ENCODE assay signal across 8 cellular contexts in the genomic region with DNA sequence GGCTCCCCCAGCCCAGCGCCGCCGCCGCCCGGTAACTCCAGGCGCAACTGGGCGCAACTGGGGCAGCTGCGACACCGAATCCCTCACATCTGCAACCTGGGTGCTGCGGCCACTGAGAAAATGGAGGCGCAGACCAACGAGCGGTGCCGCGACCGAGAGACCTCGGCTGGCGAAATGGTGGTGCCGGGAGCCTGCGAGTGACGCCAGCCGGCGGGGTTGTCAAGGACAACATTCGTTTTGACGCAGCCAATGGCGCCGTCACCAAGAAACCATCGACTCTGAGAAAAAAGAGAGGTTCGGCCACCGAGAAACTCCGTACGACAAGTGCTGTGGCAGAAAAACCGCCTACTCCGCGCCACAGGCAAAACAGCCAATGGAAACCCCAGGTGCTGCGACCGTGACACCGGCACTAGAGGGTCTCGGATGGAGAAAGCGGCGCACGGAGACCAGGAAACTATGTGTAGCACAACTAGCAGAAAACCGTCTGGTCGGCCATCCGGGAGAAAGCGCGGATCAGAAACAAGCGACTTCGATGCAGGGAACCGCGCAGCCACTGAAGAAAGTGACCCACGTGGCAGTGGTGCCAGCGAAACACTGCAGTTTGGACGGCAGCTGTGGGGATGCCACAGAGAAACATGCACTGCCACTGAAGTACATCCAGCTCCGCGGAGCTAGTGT.
DNase-seq lines count a peak whose midpoint lies in the region; ATAC-seq and TF ChIP-seq lines count a peak whose summit lies in the region.

No MANE protein-coding gene starts in this region.

- TF ChIP-seq CTCF in HL-60 (IDR thresholded peaks at IDR 0.05; ENCODE audit: insufficient read depth, low read length), result no peak
- no peak for TF ChIP-seq CTCF in astrocyte of the cerebellum (IDR thresholded peaks at IDR 0.05; ENCODE audit: low read depth, low read length, missing control alignments)
- no peak for TF ChIP-seq CTCF in lower leg skin (IDR thresholded peaks at IDR 0.05)

- peak overlapping the region; percentile 44 to 87 (median 68); a peak in 21 of 22 replicates for H3K9ac ChIP-seq in BLaER1 treated with 17β-estradiol and CSF1 and Interleukin-3, amounts not matched to agents 10 nM and 100 nM

- H4K20me1 ChIP-seq in BLaER1 treated with 17β-estradiol and CSF1 and Interleukin-3, amounts not matched to agents 10 nM and 100 nM, result peaks cover 0 to 62% (median 51%) of the 10 kb centered on the region in 11 experiments; a peak in 19 of 22 replicates

- peak overlapping the region; percentile 87 to 100 (median 96) for H3K4me2 ChIP-seq in BLaER1 treated with 17β-estradiol and CSF1 and Interleukin-3, amounts not matched to agents 10 nM and 100 nM

- H3K27ac ChIP-seq in BLaER1 treated with 17β-estradiol and CSF1 and Interleukin-3, amounts not matched to agents 10 nM and 100 nM, result peak overlapping the region; percentile 44 to 86 (median 69); a peak in 21 of 22 replicates
- peak overlapping the region; percentile 63; the same call in 1 of the 2 replicates for H3K27ac ChIP-seq in HL-60 (replicated peaks)

- intact Hi-C loops in lower leg skin (cut with DNase I; ENCODE audit: low total_unique reads), result no loop called here

- H3K9me3 ChIP-seq in BLaER1 treated with 17β-estradiol and CSF1 and Interleukin-3, amounts not matched to agents 10 nM and 100 nM (replicated peaks in 1 of 11), result peaks cover 0 to 18% (median 10%) of the 10 kb centered on the region in 11 experiments; a peak in 11 of 22 replicates

- H3K27me3 ChIP-seq in BLaER1 treated with 17β-estradiol and CSF1 and Interleukin-3, amounts not matched to agents 10 nM and 100 nM, result peaks cover 38 to 84% (median 78%) of the 10 kb centered on the region in 11 experiments
- no peaks in the 10 kb centered on the region for H3K27me3 ChIP-seq in HL-60 (ENCODE audit: insufficient read depth, poor library complexity, severe bottlenecking)

- DNase-seq in HL-60 (ENCODE audit: low read depth in 1 of 2, low spot score in 1 of 2) (peak in 1 of 2 experiments; percentile 6), T-helper 22 cell (ENCODE audit: low read depth) (peak; percentile 70), astrocyte of the cerebellum (ENCODE audit: low read depth) (no peak), lower leg skin (ENCODE audit: low spot score in 2 of 2) (peak; percentile 24 to 90), H4 (ENCODE audit: low spot score) (no peak)
- DNase-seq in stimulated activated CD8-positive, alpha-beta memory T cell treated with anti-CD3 and anti-CD28 coated beads, Interleukin-4, amount 100 ng/mL, for 4 hours (ENCODE audit: low read depth in 2 of 2, low spot score in 1 of 2), result peak; percentile 38 to 41

- in situ Hi-C loops in astrocyte of the cerebellum (cut with HindIII; ENCODE audit: low sequenced_read_pairs), result no loop called here

- peak; percentile 44 for ATAC-seq in GM19397 (IDR thresholded peaks at IDR 0.05; ENCODE audit: unreplicated experiment)

- no peaks in the 10 kb centered on the region; a peak in 1 of 22 replicates for H3K36me3 ChIP-seq in BLaER1 treated with 17β-estradiol and CSF1 and Interleukin-3, amounts not matched to agents 10 nM and 100 nM

- H3K4me1 ChIP-seq in BLaER1 treated with 17β-estradiol and CSF1 and Interleukin-3, amounts not matched to agents 10 nM and 100 nM, result peaks cover 19 to 40% (median 34%) of the 10 kb centered on the region in 10 experiments

- H3K4me3 ChIP-seq in BLaER1 treated with 17β-estradiol and CSF1 and Interleukin-3, amounts not matched to agents 10 nM and 100 nM, result peak overlapping the region; percentile 52 to 79 (median 66)
- H3K4me3 ChIP-seq in HL-60 (replicated peaks; ENCODE audit: insufficient read depth, low read length) (peak overlapping the region; percentile 43), astrocyte of the cerebellum (ENCODE audit: low read depth, low read length) (peak overlapping the region; percentile 46), lower leg skin (ENCODE audit: low read depth, poor library complexity, severe bottlenecking) (peak overlapping the region; percentile 28)

- 1% methylated on average over 45 to 50 of the region's 56 CpGs for WGBS in lower leg skin, 2 donors

- no peak for TF ChIP-seq POLR2A in lower leg skin (IDR thresholded peaks at IDR 0.05)

Comparison
In these comparisons a context has a peak if more than half of its experiments do, and no peak if none do; other contexts are left out.
1. DNase-seq: peak in T-helper 22 cell (single experiment), lower leg skin (2 of 2) and stimulated activated CD8-positive, alpha-beta memory T cell treated with anti-CD3 and anti-CD28 coated beads, Interleukin-4, amount 100 ng/mL, for 4 hours (2 of 2); none in astrocyte of the cerebellum (single experiment) and H4 (single experiment).
2. Peak in every context shown above with its lines, with median percentiles within 50 percentile points of each other: H3K4me3 ChIP-seq.